8 cellular contexts compared by ENCODE assay signal in the genomic region with DNA sequence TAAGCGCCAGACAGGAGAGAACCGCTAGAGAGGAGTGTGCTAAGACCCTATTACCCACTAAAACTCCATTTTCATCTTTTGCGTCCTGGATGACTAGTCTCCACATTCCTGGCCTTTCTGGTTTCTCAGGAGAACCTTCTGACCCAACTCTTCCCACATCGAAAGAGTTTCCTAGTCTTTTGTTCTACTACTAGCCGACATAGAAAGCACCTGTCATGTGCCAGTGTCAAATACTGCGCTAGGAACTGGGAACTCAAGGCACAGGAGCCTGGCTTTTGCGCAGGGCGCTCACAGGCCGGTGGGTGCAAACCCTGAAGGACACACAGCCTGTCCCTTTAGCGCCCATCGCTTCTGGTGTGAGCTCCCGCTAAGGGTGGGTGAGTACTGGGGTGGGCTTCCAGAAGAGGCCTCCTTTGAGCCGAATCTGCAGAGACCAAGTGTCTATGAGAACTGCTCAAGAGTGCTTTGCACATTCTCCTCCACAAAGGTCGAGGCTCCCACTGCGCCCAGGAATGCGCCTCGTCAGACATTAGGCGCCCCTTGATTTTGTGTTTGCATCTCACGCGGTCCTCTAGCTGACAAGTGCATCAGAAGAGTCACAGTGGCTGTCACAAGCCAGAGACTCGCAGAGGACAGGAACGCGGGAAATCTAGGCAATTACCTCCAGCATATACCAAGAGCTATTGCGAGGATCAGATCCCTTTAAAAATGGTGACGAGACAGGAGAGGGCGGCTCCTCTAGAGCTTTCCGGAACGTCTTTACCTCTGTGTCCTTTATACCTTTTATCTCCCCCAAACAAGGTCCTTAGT. TPM values are rescaled to one million over a fixed set of nuclear protein-coding genes. Genes with fewer than 3 reads are reported as not detected.
A peak's percentile ranks its signal among the peaks of the same experiment; 100 is the strongest.
DNase-seq lines count a peak whose midpoint lies in the region; ATAC-seq and TF ChIP-seq lines count a peak whose summit lies in the region.

No MANE protein-coding gene starts in this region.

- no peak for ATAC-seq in T-cell (replicated peaks in 1 of 4)

- H3K27me3 ChIP-seq in esophagus squamous epithelium = peaks cover 0 to 20% (median 0%) of the 10 kb centered on the region in 4 donors

- H3K27me3 Mint-ChIP-seq in T-cell = peaks cover 21 to 43% of the 10 kb centered on the region in 2 donors

- H3K4me3 Mint-ChIP-seq in T-cell = peak overlapping the region; percentile 88 to 99 (median 99)

- intact Hi-C loops in esophagus squamous epithelium (cut with DNase I) = no loop called here

- POLR2A ChIA-PET in T-cell (lab: Charles Lee) = no interaction called here

- no peak for TF ChIP-seq POLR2A in esophagus squamous epithelium (IDR thresholded peaks at IDR 0.05)

- peaks cover 61 to 65% (median 63%) of the 10 kb centered on the region in 3 donors for H3K4me1 Mint-ChIP-seq in T-cell

- H3K27ac ChIP-seq in C4-2B (peak overlapping the region; percentile 97), esophagus squamous epithelium (peak overlapping the region; percentile 74 to 94 (median 92))

- no peak for TF ChIP-seq CTCF in C4-2B (conservative IDR thresholded peaks at IDR 0.05)
- TF ChIP-seq CTCF in esophagus squamous epithelium (IDR thresholded peaks at IDR 0.05) = no peak

- peaks cover 48 to 87% (median 52%) of the 10 kb centered on the region in 3 donors for H3K4me1 ChIP-seq in esophagus squamous epithelium

- WGBS in esophagus squamous epithelium, 2 donors = 27 to 41% methylated on average over 16 to 25 of the region's 28 CpGs

- peaks cover 0 to 16% (median 0%) of the 10 kb centered on the region in 3 donors for H3K36me3 ChIP-seq in esophagus squamous epithelium

- H3K27ac Mint-ChIP-seq in T-cell = peak overlapping the region in 1 of 2 donors; percentile 97

- no peaks in the 10 kb centered on the region for H3K9me3 ChIP-seq in esophagus squamous epithelium

- CTCF ChIA-PET in T-cell (lab: Charles Lee) = interaction anchor here in 1 of 2 donors (1.3 kb wide), 1 partner anchor 15 kb away, joined by 5 read pairs; no protein-coding TSS in a partner anchor

- H3K36me3 Mint-ChIP-seq in T-cell = peaks cover 11% of the 10 kb centered on the region

- DNase-seq in HT-29 (ENCODE audit: low spot score) (peak; percentile 79), T-cell (no peak), esophagus squamous epithelium (lab: John Stamatoyannopoulos, UW) (no peak), retina (peak; percentile 57), activated gamma-delta T cell treated with Interleukin-2 at 50 U/mL for 16 hours (no peak), occipital lobe (lab: John Stamatoyannopoulos, UW) (no peak), NCI-H2196 (lab: John Stamatoyannopoulos, UW; ENCODE audit: unreplicated experiment) (no peak)

- H3K9me3 Mint-ChIP-seq in T-cell = no peaks in the 10 kb centered on the region

- peak overlapping the region; percentile 69 to 99 (median 87) for H3K4me3 ChIP-seq in esophagus squamous epithelium

RNA-seq across cellular contexts. Expression of a gene that starts 2.0 kb away (rescaled TPM):
- total RNA-seq in HT-29 (2014; rRNA removed; shearing (Covaris generic)) = 828 and 837 TPM in 2 replicates
- total RNA-seq in T-cell = 100 to 1,000 TPM in 3 of 5 donors, 10 to 100 TPM in 2; 81.2 to 116 (median 104) TPM
- total RNA-seq in esophagus squamous epithelium = 100 to 1,000 TPM; 128 to 177 (median 145) TPM
- 138 TPM for total RNA-seq in occipital lobe

RNA-seq across cellular contexts. Expression of a gene that starts 2.4 kb away (rescaled TPM):
- total RNA-seq in HT-29 (2014; rRNA removed; shearing (Covaris generic)) = 8.7 and 18.9 TPM in 2 replicates
- total RNA-seq in T-cell = under 1 TPM in 3 of 5 donors, not detected in 2; 0.28 to 0.69 (median 0.53) TPM
- total RNA-seq in esophagus squamous epithelium = 10 to 100 TPM in 1 of 4 donors, 1 to 10 TPM in 3; 2.5 to 11.8 (median 3.4) TPM
- 4.8 TPM for total RNA-seq in occipital lobe

RNA-seq across cellular contexts. Expression of a gene that starts 20.4 kb away (rescaled TPM):
- 54.0 and 100 TPM in 2 replicates for total RNA-seq in HT-29 (2014; rRNA removed; shearing (Covaris generic))
- total RNA-seq in T-cell (10 to 100 TPM; 10.7 to 21.5 (median 17.7) TPM), esophagus squamous epithelium (1 to 10 TPM; 4.9 to 8.3 (median 7.8) TPM), occipital lobe (2.3 TPM)

RNA-seq across cellular contexts. Expression of a gene that starts 45.4 kb away (rescaled TPM):
- total RNA-seq in HT-29 (2014; rRNA removed; shearing (Covaris generic)) = 219 and 252 TPM in 2 replicates
- total RNA-seq in T-cell = 100 to 1,000 TPM; 412 to 506 (median 480) TPM
- total RNA-seq in esophagus squamous epithelium = 10 to 100 TPM; 30.6 to 79.7 (median 35.1) TPM
- total RNA-seq in occipital lobe = 18.4 TPM

RNA-seq across cellular contexts. Expression of a gene that starts 48.8 kb away (rescaled TPM):
- 39.6 and 62.1 TPM in 2 replicates for total RNA-seq in HT-29 (2014; rRNA removed; shearing (Covaris generic))
- total RNA-seq in T-cell (10 to 100 TPM; 36.4 to 60.3 (median 52.6) TPM), esophagus squamous epithelium (10 to 100 TPM; 14.4 to 32.6 (median 24.1) TPM), occipital lobe (166 TPM)

Comparison
In these comparisons a context has a peak if more than half of its experiments do, and no peak if none do; other contexts are left out.
1. DNase-seq: peak in HT-29 (single experiment) and retina (single experiment); none in T-cell (0 of 34), esophagus squamous epithelium (single experiment), activated gamma-delta T cell treated with Interleukin-2 at 50 U/mL for 16 hours (single experiment), occipital lobe (single experiment) and NCI-H2196 (single experiment).